Comparison of ENCODE assay signal across 24 cellular contexts in genomic region chr16:56347670-56348069, GRCh38.
"Had no signal": no experiment of that assay in that cellular context is flagged by ENCODE, and none has a peak within 500 bp of the region (broad histone marks: within the 10 kb centered on the region; RNA-seq: fewer than 3 reads in every experiment).

No MANE protein-coding gene starts in this region.

- H3K36me3 ChIP-seq: cardiac muscle cell, gastrocnemius medialis, left lung, suprapubic skin had no signal

- H3K4me3 Mint-ChIP-seq: activated CD4-positive, alpha-beta T cell treated with anti-CD3 and anti-CD28 coated beads for 36 hours; activated T-cell treated with anti-CD3 and anti-CD28 coated beads, Interleukin-2, amount 50 U/mL, for 72 hours; brain; effector memory CD8-positive, alpha-beta T cell; mesothelial cell of epicardium; naive thymus-derived CD4-positive, alpha-beta T cell; stimulated activated effector memory CD8-positive, alpha-beta T cell treated with anti-CD3 and anti-CD28 coated beads, Interleukin-12 subunit alpha, Interleukin-12 subunit beta, amount 100 ng/mL, for 72 hours; T-helper 2 cell treated with Interferon-gamma antibody and Interleukin-4, amounts not matched to agents 5 μg/mL and 100 μg/mL, for 36 hours had no signal

- H3K27me3 Mint-ChIP-seq: activated CD4-positive, alpha-beta T cell treated with anti-CD3 and anti-CD28 coated beads for 36 hours; brain; effector memory CD8-positive, alpha-beta T cell; naive thymus-derived CD4-positive, alpha-beta T cell had no signal

- H3K27ac Mint-ChIP-seq: activated CD4-positive, alpha-beta T cell treated with anti-CD3 and anti-CD28 coated beads for 36 hours; activated naive CD4-positive, alpha-beta T cell treated with anti-CD3 and anti-CD28 coated beads, Interleukin-2, amount 50 U/mL, for 72 hours; activated T-cell treated with anti-CD3 and anti-CD28 coated beads, Interleukin-2, amount 50 U/mL, for 72 hours; mesothelial cell of epicardium; naive thymus-derived CD4-positive, alpha-beta T cell; stimulated activated effector memory CD8-positive, alpha-beta T cell treated with anti-CD3 and anti-CD28 coated beads, Interleukin-12 subunit alpha, Interleukin-12 subunit beta, amount 100 ng/mL, for 72 hours; T-helper 2 cell treated with Interferon-gamma antibody and Interleukin-4, amounts not matched to agents 5 μg/mL and 100 μg/mL, for 36 hours had no signal

- H3K9me3 Mint-ChIP-seq: activated naive CD4-positive, alpha-beta T cell treated with anti-CD3 and anti-CD28 coated beads, Interleukin-2, amount 50 U/mL, for 72 hours; activated T-cell treated with anti-CD3 and anti-CD28 coated beads, Interleukin-2, amount 50 U/mL, for 72 hours; brain; effector memory CD8-positive, alpha-beta T cell; mesothelial cell of epicardium; naive thymus-derived CD4-positive, alpha-beta T cell; stimulated activated effector memory CD8-positive, alpha-beta T cell treated with anti-CD3 and anti-CD28 coated beads, Interleukin-12 subunit alpha, Interleukin-12 subunit beta, amount 100 ng/mL, for 72 hours; T-helper 2 cell treated with Interferon-gamma antibody and Interleukin-4, amounts not matched to agents 5 μg/mL and 100 μg/mL, for 36 hours had no signal

- H3K36me3 Mint-ChIP-seq: activated naive CD4-positive, alpha-beta T cell treated with anti-CD3 and anti-CD28 coated beads, Interleukin-2, amount 50 U/mL, for 72 hours; mesothelial cell of epicardium; naive thymus-derived CD4-positive, alpha-beta T cell; stimulated activated effector memory CD8-positive, alpha-beta T cell treated with anti-CD3 and anti-CD28 coated beads, Interleukin-12 subunit alpha, Interleukin-12 subunit beta, amount 100 ng/mL, for 72 hours had no signal

- H3K4me1 Mint-ChIP-seq: activated CD4-positive, alpha-beta T cell treated with anti-CD3 and anti-CD28 coated beads for 36 hours; naive thymus-derived CD4-positive, alpha-beta T cell; stimulated activated effector memory CD8-positive, alpha-beta T cell treated with anti-CD3 and anti-CD28 coated beads, Interleukin-12 subunit alpha, Interleukin-12 subunit beta, amount 100 ng/mL, for 72 hours had no signal

- H3K4me1 ChIP-seq: gastrocnemius medialis, left lung, tibial artery had no signal

- H3K4me3 ChIP-seq: cardiac muscle cell, gastrocnemius medialis, left lung, skin epidermis, suprapubic skin, tibial artery had no signal

- H3K27me3 ChIP-seq: cardiac muscle cell, gastrocnemius medialis, suprapubic skin, tibial artery had no signal

- ATAC-seq: activated CD4-positive, alpha-beta T cell treated with anti-CD3 and anti-CD28 coated beads for 36 hours; activated naive CD4-positive, alpha-beta T cell treated with anti-CD3 and anti-CD28 coated beads, Interleukin-2, amount 50 U/mL, for 72 hours; activated T-cell treated with anti-CD3 and anti-CD28 coated beads, Interleukin-2, amount 50 U/mL, for 72 hours; effector memory CD8-positive, alpha-beta T cell; gastrocnemius medialis; left lung; naive thymus-derived CD4-positive, alpha-beta T cell; sciatic nerve; stimulated activated effector memory CD8-positive, alpha-beta T cell treated with anti-CD3 and anti-CD28 coated beads, Interleukin-12 subunit alpha, Interleukin-12 subunit beta, amount 100 ng/mL, for 72 hours had no signal

- DNase-seq: activated CD4-positive, alpha-beta T cell treated with anti-CD3 and anti-CD28 coated beads for 36 hours; activated CD4-positive, CD25-positive, alpha-beta regulatory T cell; activated naive CD4-positive, alpha-beta T cell; activated T-cell treated with anti-CD3 and anti-CD28 coated beads for 4 hours; activated T-cell treated with anti-CD3 and anti-CD28 coated beads, Interleukin-2, amount 50 U/mL, for 72 hours; anterior cingulate cortex; cortex of kidney; effector memory CD8-positive, alpha-beta T cell; erythroblast; gastrocnemius medialis; naive thymus-derived CD4-positive, alpha-beta T cell; stimulated activated CD4-positive, alpha-beta T cell treated with anti-CD3 and anti-CD28 coated beads, Interleukin-4, amount 100 ng/mL, for 24 hours; T-helper 1 cell; tibial artery had no signal

- H3K27ac ChIP-seq: cardiac muscle cell, gastrocnemius medialis, left lung, skin epidermis, suprapubic skin, tibial artery had no signal

- H3K9me3 ChIP-seq: gastrocnemius medialis, left lung, suprapubic skin, tibial artery had no signal
